9 cellular contexts compared by ENCODE assay signal in the genomic region with DNA sequence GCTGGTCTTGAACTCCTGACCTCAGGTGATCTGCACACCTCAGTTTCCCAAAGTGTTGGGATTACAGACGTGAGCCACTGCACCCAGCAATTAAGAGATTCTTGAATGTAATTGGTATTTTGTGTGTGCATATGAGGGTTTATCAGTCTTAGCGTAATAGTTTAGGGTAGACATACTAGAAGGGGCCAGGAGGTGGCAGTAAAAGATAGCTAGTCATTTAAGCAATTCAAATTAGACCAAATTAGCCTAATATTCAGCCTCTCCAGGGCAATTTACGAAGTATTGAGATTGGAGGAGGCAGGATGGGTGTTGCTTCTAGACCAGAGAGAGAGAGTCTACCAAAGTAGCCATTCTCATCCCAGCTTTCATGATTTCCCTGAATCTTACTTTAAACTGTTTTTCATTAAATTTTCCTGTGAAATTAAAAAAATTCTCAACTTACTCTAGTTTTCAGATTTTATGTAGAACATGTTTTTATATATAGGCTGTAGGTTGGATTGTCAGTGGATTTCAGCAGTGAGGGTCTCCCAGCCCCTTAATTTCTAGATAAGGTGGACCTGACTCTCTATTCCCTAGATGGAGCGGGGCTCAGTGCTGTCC.
DNase-seq lines count a peak whose midpoint lies in the region; ATAC-seq and TF ChIP-seq lines count a peak whose summit lies in the region.
"Had no signal": no experiment of that assay in that cellular context is flagged by ENCODE, and none has a peak within 500 bp of the region (broad histone marks: within the 10 kb centered on the region; RNA-seq: fewer than 3 reads in every experiment).

No MANE protein-coding gene starts in this region.

- 51 to 54% methylated on average over 3 to 4 of the region's 4 CpGs for WGBS in transverse colon (ENCODE audit: low coverage in 1 of 2), 2 donors

- H3K9me3 Mint-ChIP-seq in Caco-2 (ENCODE audit: unreplicated experiment) = no peaks in the 10 kb centered on the region
- H3K9me3 Mint-ChIP-seq: naive thymus-derived CD8-positive, alpha-beta T cell had no signal

- no peak overlapping the region for H3K4me3 Mint-ChIP-seq in Caco-2 (ENCODE audit: unreplicated experiment)
- H3K4me3 Mint-ChIP-seq: naive thymus-derived CD8-positive, alpha-beta T cell had no signal

- CTCF ChIA-PET in Caco-2 (lab: Charles Lee) = interaction anchor here (0.6 to 2.1 kb wide), 6 partner anchors 33 to 686 kb away, joined by 3 to 17 read pairs (median 3); a partner anchor contains a TSS

- no peaks in the 10 kb centered on the region for H3K27me3 ChIP-seq in Caco-2 (replicated peaks; ENCODE audit: control insufficient read depth, insufficient read depth, low read length)
- H3K27me3 ChIP-seq in H7 (ENCODE audit: control insufficient read depth, insufficient read depth, low read length) = no peaks in the 10 kb centered on the region
- H3K27me3 ChIP-seq in ascending aorta = no peaks in the 10 kb centered on the region
- H3K27me3 ChIP-seq in transverse colon = no peaks in the 10 kb centered on the region

- H3K4me3 ChIP-seq in Caco-2 (ENCODE audit: low read depth, low read length) (no peak overlapping the region), H7 (ENCODE audit: insufficient read depth, low read depth, low read length) (no peak overlapping the region), ascending aorta (no peak overlapping the region), transverse colon (no peak overlapping the region)

- H3K27me3 Mint-ChIP-seq in Caco-2 (ENCODE audit: insufficient read depth, unreplicated experiment) = peaks cover 8% of the 10 kb centered on the region

- no TSS peak for BruUV-seq in Caco-2 (replicated peaks; lab: Mats Ljungman, UMichigan)

- H3K27ac ChIP-seq in ascending aorta (no peak overlapping the region), transverse colon (no peak overlapping the region)

- no peak overlapping the region for H3K27ac Mint-ChIP-seq in Caco-2 (ENCODE audit: unreplicated experiment)

- intact Hi-C loops in Caco-2 (cut with micrococcal nuclease; ENCODE audit: unreplicated experiment) (loop anchor here (1.0 to 5.0 kb wide), 4 partner anchors 41 to 687 kb away; no protein-coding TSS in a partner anchor), ascending aorta (cut with DNase I) (loop anchor here (1.0 kb wide), 1 partner anchor 686 kb away; a partner anchor contains a TSS), transverse colon (cut with DNase I; ENCODE audit: low total_unique reads) (no loop called here)

- POLR2A ChIA-PET in Caco-2 (lab: Charles Lee) = no interaction called here

- no peaks in the 10 kb centered on the region for H3K4me1 Mint-ChIP-seq in Caco-2 (ENCODE audit: low read depth, unreplicated experiment)

- H3K9me3 ChIP-seq in Caco-2 (no peaks in the 10 kb centered on the region), ascending aorta (no peaks in the 10 kb centered on the region), transverse colon (no peaks in the 10 kb centered on the region)

- DNase-seq in Caco-2 (peak in 1 of 2 experiments; percentile 41), H7 (peak; percentile 28), NCI-H446 treated with DMSO at 0.1 percent for 48 hours (lab: John Stamatoyannopoulos, UW) (peak; percentile 42), ascending aorta (ENCODE audit: low spot score in 2 of 2) (no peak), iPS-NIHi7 (ENCODE audit: extremely low spot score) (peak; percentile 57), transverse colon (no peak)

- TF ChIP-seq POLR2A in transverse colon (IDR thresholded peaks at IDR 0.05) = no peak

- H3K4me1 ChIP-seq in Caco-2 = no peaks in the 10 kb centered on the region
- H3K4me1 ChIP-seq in ascending aorta = no peaks in the 10 kb centered on the region
- no peaks in the 10 kb centered on the region for H3K4me1 ChIP-seq in transverse colon

- TF ChIP-seq EP300 in transverse colon (IDR thresholded peaks at IDR 0.05; ENCODE audit: low read depth) = no peak

- TF ChIP-seq CTCF in Caco-2 (IDR thresholded peaks at IDR 0.05; ENCODE audit: insufficient read depth in 1 of 2, low read depth in 1 of 2, low read length in 1 of 2, severe bottlenecking in 1 of 2, unreplicated experiment in 1 of 2) = peak; percentile 49 to 68
- peak in 2 of 3 experiments; percentile 30 to 55 for TF ChIP-seq CTCF in ascending aorta (IDR thresholded peaks at IDR 0.05)
- peak; percentile 16 to 38 (median 28) for TF ChIP-seq CTCF in transverse colon (IDR thresholded peaks at IDR 0.05)

- no peak for ATAC-seq in GM18520 (IDR thresholded peaks at IDR 0.05; ENCODE audit: unreplicated experiment)
- no peak for ATAC-seq in HG03280 (IDR thresholded peaks at IDR 0.05; ENCODE audit: unreplicated experiment)
- ATAC-seq: naive thymus-derived CD8-positive, alpha-beta T cell had no signal

- in situ Hi-C loops in transverse colon (cut with MboI; ENCODE audit: low pct_ligation_motif_present in 1 of 4, low pct_unique_long_range_greater_than_20kb in 1 of 4, low sequenced_read_pairs in 3 of 4) = no loop called here

- H3K36me3 ChIP-seq in Caco-2 (ENCODE audit: control insufficient read depth, insufficient read depth, low read length) (no peaks in the 10 kb centered on the region), H7 (replicated peaks; ENCODE audit: control insufficient read depth, insufficient read depth, low read length) (no peaks in the 10 kb centered on the region), ascending aorta (no peaks in the 10 kb centered on the region), transverse colon (no peaks in the 10 kb centered on the region)

- H3K36me3 Mint-ChIP-seq in Caco-2 (ENCODE audit: insufficient read depth, unreplicated experiment) = no peaks in the 10 kb centered on the region

Comparison
In these comparisons a context has a peak if more than half of its experiments do, and no peak if none do; other contexts are left out.
1. DNase-seq: peak in H7 (single experiment), NCI-H446 treated with DMSO at 0.1 percent for 48 hours (single experiment) and iPS-NIHi7 (single experiment); none in ascending aorta (0 of 2) and transverse colon (single experiment).
2. Peak in every context shown above with its lines, with median percentiles within 50 percentile points of each other: CTCF ChIP-seq.